10 cellular contexts compared by ENCODE assay signal in genomic region chr16:12535535-12536411, GRCh38.
DNase-seq lines count a peak whose midpoint lies in the region; ATAC-seq and TF ChIP-seq lines count a peak whose summit lies in the region.
"Had no signal": no experiment of that assay in that cellular context is flagged by ENCODE, and none has a peak within 500 bp of the region (broad histone marks: within the 10 kb centered on the region; RNA-seq: fewer than 3 reads in every experiment).

No MANE protein-coding gene starts in this region.

- TF ChIP-seq RAD21 in HCT116 (IDR thresholded peaks at IDR 0.05; ENCODE audit: low read depth) (no peak), liver (IDR thresholded peaks at IDR 0.05) (no peak)

- H3K27me3 ChIP-seq in HCT116 (ENCODE audit: insufficient read depth, low read length) (0 out of 2 replicates have a peak, but pooled peaks cover under 1% of the 10 kb centered on the region), liver (ENCODE audit: control insufficient read depth in 4 of 4, insufficient read depth in 4 of 4, low read length in 3 of 4) (no peaks in the 10 kb centered on the region)

- no peaks in the 10 kb centered on the region for H3K9me3 Mint-ChIP-seq in T-cell
- H3K9me3 Mint-ChIP-seq: dendritic cell treated with granulocyte-macrophage colony-stimulating factor and Interleukin-4, amounts not matched to agents 40 ng/mL and 50 ng/mL, for 4 days had no signal

- peaks cover 8% of the 10 kb centered on the region for H3K36me3 Mint-ChIP-seq in T-cell

- CTCF ChIA-PET in HCT116 (lab: Charles Lee), result no interaction called here
- CTCF ChIA-PET in T-cell (lab: Charles Lee), result no interaction called here

- no peaks in the 10 kb centered on the region for H3K27me3 Mint-ChIP-seq in T-cell
- H3K27me3 Mint-ChIP-seq: dendritic cell treated with granulocyte-macrophage colony-stimulating factor and Interleukin-4, amounts not matched to agents 40 ng/mL and 50 ng/mL, for 4 days had no signal

- BruUV-seq in HCT116 (replicated peaks; lab: Mats Ljungman, UMichigan), result no TSS peak

- TF ChIP-seq CTCF in HCT116 (IDR thresholded peaks at IDR 0.05 in 2 of 3, conservative IDR thresholded peaks at IDR 0.05 in 1 of 3; ENCODE audit: borderline replicate concordance in 1 of 3, insufficient read depth in 1 of 3, low read depth in 2 of 3, low read length in 2 of 3) (no peak), liver (IDR thresholded peaks at IDR 0.05; ENCODE audit: low read depth, low read length, missing input control) (no peak)

- no peak overlapping the region for H3K4me2 ChIP-seq in HCT116 (ENCODE audit: low read length)

- H3K27ac ChIP-seq in HCT116 (ENCODE audit: low read depth, low read length) (no peak overlapping the region), liver (ENCODE audit: low read depth in 1 of 2, low read length in 2 of 2) (no peak overlapping the region)

- peak overlapping the region; percentile 37 to 75 for H3K27ac Mint-ChIP-seq in T-cell
- H3K27ac Mint-ChIP-seq: dendritic cell treated with granulocyte-macrophage colony-stimulating factor and Interleukin-4, amounts not matched to agents 40 ng/mL and 50 ng/mL, for 4 days had no signal

- no peak for DNase-seq in HCT116 (ENCODE audit: low read depth, low spot score)
- DNase-seq in T-cell, result peak in 3 of 34 experiments; percentile 7 to 28 (median 7)
- no peak for DNase-seq in NCI-H748 treated with DMSO at 0.1 percent for 48 hours (lab: John Stamatoyannopoulos, UW)
- no peak for DNase-seq in medulla oblongata (ENCODE audit: extremely low spot score)
- DNase-seq in SK-N-DZ (ENCODE audit: low spot score), result no peak
- DNase-seq in NCI-H2081 treated with DMSO at 0.1 percent for 48 hours (lab: John Stamatoyannopoulos, UW), result no peak

- RAD21 ChIA-PET in HCT116 (lab: Charles Lee; ENCODE audit: low non-redundant PET in 1 of 2, low total read pairs in 2 of 2, uncharacterized antibody in 2 of 2, unreplicated experiment in 2 of 2), result no interaction called here

- peak; percentile 64 for ATAC-seq in GM18520 (IDR thresholded peaks at IDR 0.05; ENCODE audit: unreplicated experiment)
- no peak for ATAC-seq in HCT116
- peak; percentile 22 to 61 (median 54) for ATAC-seq in T-cell (replicated peaks in 1 of 4)

- H2AFZ ChIP-seq in HCT116 (ENCODE audit: low read depth, low read length, poor library complexity, severe bottlenecking), result no peak overlapping the region

- no peaks in the 10 kb centered on the region for H4K20me1 ChIP-seq in HCT116 (ENCODE audit: insufficient read depth)

- no peak for TF ChIP-seq POLR2A in HCT116 (IDR thresholded peaks at IDR 0.05; ENCODE audit: borderline replicate concordance, extremely low read depth, insufficient read depth, insufficient read length)

- H3K9me2 ChIP-seq in HCT116 (ENCODE audit: insufficient read depth), result no peaks in the 10 kb centered on the region

- intact Hi-C loops in HCT116 (cut with micrococcal nuclease), result no loop called here

- H3K4me1 ChIP-seq in HCT116 (ENCODE audit: control insufficient read depth in 1 of 2, insufficient read depth in 2 of 2, low read length in 2 of 2) (no peaks in the 10 kb centered on the region), liver (ENCODE audit: control insufficient read depth in 4 of 4, insufficient read depth in 4 of 4, low read length in 3 of 4) (no peaks in the 10 kb centered on the region)

- 80% methylated on average over 17 of the region's 17 CpGs for WGBS in liver

- peak overlapping the region in 2 of 3 donors; percentile 14 to 55 for H3K4me3 Mint-ChIP-seq in T-cell
- H3K4me3 Mint-ChIP-seq: dendritic cell treated with granulocyte-macrophage colony-stimulating factor and Interleukin-4, amounts not matched to agents 40 ng/mL and 50 ng/mL, for 4 days had no signal

- no peak overlapping the region for H3K4me3 ChIP-seq in HCT116 (replicated peaks in 1 of 2; ENCODE audit: low read depth in 1 of 2, low read length in 2 of 2)
- H3K4me3 ChIP-seq in liver (ENCODE audit: low read depth in 1 of 3, low read length in 3 of 3), result no peak overlapping the region
- H3K4me3 ChIP-seq: skin epidermis had no signal

- POLR2A ChIA-PET in HCT116 (lab: Charles Lee), result no interaction called here
- POLR2A ChIA-PET in T-cell (lab: Charles Lee), result no interaction called here

- H3K9ac ChIP-seq in HCT116 (ENCODE audit: low read length), result no peak overlapping the region
- H3K9ac ChIP-seq in liver (ENCODE audit: low read depth in 1 of 2, low read length in 2 of 2), result no peak overlapping the region

- peaks cover 59 to 84% (median 67%) of the 10 kb centered on the region in 3 donors for H3K4me1 Mint-ChIP-seq in T-cell

- no peaks in the 10 kb centered on the region for H3K79me2 ChIP-seq in HCT116 (ENCODE audit: insufficient read depth, low read length)

- H3K36me3 ChIP-seq in HCT116 (ENCODE audit: control insufficient read depth in 1 of 2, insufficient read depth in 2 of 2, low read length in 2 of 2) (no peaks in the 10 kb centered on the region), liver (ENCODE audit: control insufficient read depth in 4 of 4, insufficient read depth in 3 of 4, low read depth in 1 of 4, low read length in 3 of 4) (no peaks in the 10 kb centered on the region)

- H3K9me3 ChIP-seq in HCT116 (ENCODE audit: control insufficient read depth in 1 of 2, insufficient read depth in 1 of 2, low read depth in 1 of 2, low read length in 2 of 2) (no peaks in the 10 kb centered on the region), liver (ENCODE audit: control insufficient read depth in 4 of 4, low read length in 3 of 4) (no peaks in the 10 kb centered on the region)

TF ChIP-seq in HCT116, 20 proteins besides CTCF, POLR2A, EP300 and RAD21:
- TF ChIP-seq YY1 (IDR thresholded peaks at IDR 0.05; ENCODE audit: extremely low read depth, insufficient replicate concordance, low read depth, low read length), result no peak
- no peak for TF ChIP-seq CEBPB (IDR thresholded peaks at IDR 0.05; ENCODE audit: low read depth)
- no peak for TF ChIP-seq EZH2phosphoT487 (IDR thresholded peaks at IDR 0.05; ENCODE audit: borderline replicate concordance)
- TF ChIP-seq ZNF274 (IDR thresholded peaks at IDR 0.05; ENCODE audit: low read depth, low read length), result no peak
- TF ChIP-seq REST (IDR thresholded peaks at IDR 0.05; ENCODE audit: low read depth), result peak; percentile 66
- TF ChIP-seq SIN3A (IDR thresholded peaks at IDR 0.05; ENCODE audit: low read depth), result no peak
- TF ChIP-seq SRF (IDR thresholded peaks at IDR 0.05; ENCODE audit: low read depth), result no peak
TF ChIP-seq in HCT116: peak in this region for 1.

TF ChIP-seq in liver, 16 proteins besides CTCF, POLR2A, EP300 and RAD21:
- TF ChIP-seq FOXA1 (IDR thresholded peaks at IDR 0.05) (no peak), REST (IDR thresholded peaks at IDR 0.05) (peak; percentile 89), ATF3 (IDR thresholded peaks at IDR 0.05) (no peak), HNF4A (conservative IDR thresholded peaks at IDR 0.05) (no peak), YY1 (IDR thresholded peaks at IDR 0.05) (no peak)
